In the genomic region with DNA sequence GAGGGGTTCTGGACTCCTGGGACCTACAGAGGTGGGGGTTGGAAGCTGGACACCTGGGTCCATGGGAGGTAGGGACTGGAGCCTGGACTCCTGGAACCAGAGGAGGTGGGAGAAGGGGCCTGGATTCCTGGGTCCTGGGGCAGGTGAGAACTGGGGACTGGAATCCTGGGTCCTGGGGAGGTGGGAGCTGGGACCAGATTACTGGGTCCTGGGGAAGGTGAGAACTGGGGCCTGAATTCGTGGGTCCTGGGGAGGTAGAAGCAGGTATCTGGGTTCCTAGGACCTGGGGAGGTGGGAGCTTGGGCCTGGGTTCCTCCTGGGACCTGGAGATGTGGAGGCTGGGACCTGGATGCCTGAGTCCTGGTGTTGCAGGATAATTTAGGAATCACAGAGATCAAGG, we compare ENCODE assay signal across 25 cellular contexts. TPM values are rescaled to one million over a fixed set of nuclear protein-coding genes. Genes with fewer than 3 reads are reported as not detected.
DNase-seq lines count a peak whose midpoint lies in the region; ATAC-seq, FAIRE-seq and TF ChIP-seq lines count a peak whose summit lies in the region.
"Had no signal": no experiment of that assay in that cellular context is flagged by ENCODE, and none has a peak within 500 bp of the region (broad histone marks: within the 10 kb centered on the region; RNA-seq: fewer than 3 reads in every experiment).

No MANE protein-coding gene starts in this region.

- no peak overlapping the region for H4K12ac ChIP-seq in trophoblast cell (ENCODE audit: low read depth, low read length)

- H3K36me3 ChIP-seq in GM23338 (ENCODE audit: insufficient read depth): no peaks in the 10 kb centered on the region
- no peaks in the 10 kb centered on the region for H3K36me3 ChIP-seq in H1 (ENCODE audit: control insufficient read depth in 2 of 4, insufficient read depth in 4 of 4, low read length in 3 of 4)
- no peaks in the 10 kb centered on the region for H3K36me3 ChIP-seq in trophoblast cell (ENCODE audit: control insufficient read depth in 1 of 2, insufficient read depth in 2 of 2, low read length in 2 of 2)
- H3K36me3 ChIP-seq: BLaER1 had no signal

- H3K9me3 ChIP-seq in H1 (ENCODE audit: insufficient read depth in 2 of 2, low read depth in 1 of 2, low read length in 1 of 2) (peaks cover 3 to 5% of the 10 kb centered on the region in 2 experiments; a peak in 2 of 4 replicates), trophoblast cell (ENCODE audit: insufficient read depth, low read depth, low read length) (peaks cover 10% of the 10 kb centered on the region)

- H3K27me3 ChIP-seq in GM23338 (ENCODE audit: insufficient read depth): no peaks in the 10 kb centered on the region
- peaks cover 0 to 1% (median 0%) of the 10 kb centered on the region in 4 experiments; a peak in 1 of 7 replicates for H3K27me3 ChIP-seq in H1 (replicated peaks in 1 of 4; ENCODE audit: control insufficient read depth in 3 of 4, extremely low read depth in 1 of 4, insufficient read depth in 3 of 4, low read length in 3 of 4)
- H3K27me3 ChIP-seq in trophoblast cell (ENCODE audit: insufficient read depth, low read length): no peaks in the 10 kb centered on the region
- H3K27me3 ChIP-seq: BLaER1 had no signal

- no peaks in the 10 kb centered on the region for H3K79me1 ChIP-seq in H1 (ENCODE audit: low read depth, low read length)
- no peaks in the 10 kb centered on the region for H3K79me1 ChIP-seq in trophoblast cell (ENCODE audit: low read length)

- no peak overlapping the region for H3K4ac ChIP-seq in H1 (replicated peaks; ENCODE audit: insufficient read length, low read depth, low read length)
- no peak overlapping the region for H3K4ac ChIP-seq in trophoblast cell (ENCODE audit: low read depth, low read length)

- TF ChIP-seq CTCF in GM23338 (conservative IDR thresholded peaks at IDR 0.05; ENCODE audit: low read depth in 2 of 2) (no peak), activated B cell treated with CpG ODN at 0.5 μM for 24 hours (IDR thresholded peaks at IDR 0.05) (no peak), H1 (IDR thresholded peaks at IDR 0.05; ENCODE audit: control extremely low read depth in 1 of 3, insufficient read depth in 1 of 3, low read depth in 1 of 3, low read length in 3 of 3) (no peak)

- H4K8ac ChIP-seq in H1 (ENCODE audit: extremely low read depth, insufficient read depth, low read length) (no peak overlapping the region), trophoblast cell (ENCODE audit: low read depth, low read length) (no peak overlapping the region)

- H3K9ac ChIP-seq in H1 (replicated peaks in 1 of 4; ENCODE audit: extremely low read depth in 1 of 4, low read depth in 3 of 4, low read length in 3 of 4): no peak overlapping the region
- H3K9ac ChIP-seq in trophoblast cell (ENCODE audit: low read length): no peak overlapping the region
- H3K9ac ChIP-seq: BLaER1 had no signal

- H3K4me2 ChIP-seq in GM23338: no peak overlapping the region
- no peak overlapping the region; a peak in 1 of 4 replicates for H3K4me2 ChIP-seq in H1 (ENCODE audit: insufficient read depth in 1 of 2, low read depth in 2 of 2, low read length in 2 of 2)
- H3K4me2 ChIP-seq in trophoblast cell (ENCODE audit: low read length): no peak overlapping the region

- H3K4me3 Mint-ChIP-seq in GM23338 (no peak overlapping the region), activated B cell treated with CpG ODN at 0.5 μM for 24 hours (no peak overlapping the region)
- H3K4me3 Mint-ChIP-seq: CD4-positive, CD25-positive, alpha-beta regulatory T cell; CD8-positive, alpha-beta T cell; H9 had no signal

- H3K36me3 Mint-ChIP-seq in GM23338 (ENCODE audit: low read depth): peaks cover 29% of the 10 kb centered on the region
- peaks cover 4% of the 10 kb centered on the region for H3K36me3 Mint-ChIP-seq in activated B cell treated with CpG ODN at 0.5 μM for 24 hours (ENCODE audit: low read depth)
- H3K36me3 Mint-ChIP-seq: CD4-positive, CD25-positive, alpha-beta regulatory T cell had no signal

- ATAC-seq in GM23338 (no peak), activated B cell treated with CpG ODN at 0.5 μM for 24 hours (ENCODE audit: low read depth) (no peak), GM21529 (IDR thresholded peaks at IDR 0.05; ENCODE audit: unreplicated experiment) (no peak)
- ATAC-seq: CD8-positive, alpha-beta T cell; HCT116 had no signal

- CTCF ChIA-PET in activated B cell treated with CpG ODN at 0.5 μM for 24 hours (lab: Charles Lee) (interaction anchor here (0.6 kb wide), 1 partner anchor 890 kb away, joined by 3 read pairs; no protein-coding TSS in a partner anchor), H1 (lab: Charles Lee; ENCODE audit: partially characterized antibody) (no interaction called here)

- no peak overlapping the region for H2BK120ac ChIP-seq in H1 (replicated peaks; ENCODE audit: low read depth, low read length)
- H2BK120ac ChIP-seq in trophoblast cell (ENCODE audit: insufficient read depth, low read length, poor library complexity): no peak overlapping the region

- H3K4me1 ChIP-seq in GM23338 (ENCODE audit: insufficient read depth) (no peaks in the 10 kb centered on the region), H1 (replicated peaks in 1 of 4; ENCODE audit: control insufficient read depth in 3 of 4, insufficient read depth in 4 of 4, low read length in 3 of 4) (peaks cover 0 to 3% (median under 1%) of the 10 kb centered on the region in 4 experiments; a peak in 1 of 7 replicates), trophoblast cell (ENCODE audit: control insufficient read depth in 1 of 2, insufficient read depth in 2 of 2, low read length in 2 of 2) (no peaks in the 10 kb centered on the region)
- H3K4me1 ChIP-seq: Caco-2 had no signal

- no peaks in the 10 kb centered on the region for H3K23me2 ChIP-seq in H1 (ENCODE audit: low read depth, low read length)

- H3K27ac ChIP-seq in GM23338 (ENCODE audit: low read depth) (no peak overlapping the region), H1 (ENCODE audit: low read depth, low read length) (no peak overlapping the region), trophoblast cell (ENCODE audit: low read depth, low read length) (no peak overlapping the region)
- H3K27ac ChIP-seq: 22Rv1, BLaER1, C4-2B had no signal

- H2BK12ac ChIP-seq in H1 (ENCODE audit: low read depth, low read length) (no peak overlapping the region), trophoblast cell (ENCODE audit: low read length) (peak overlapping the region; percentile 33)

- no peak for DNase-seq in GM23338 (ENCODE audit: low spot score)
- no peak for DNase-seq in activated B cell treated with CpG ODN at 0.5 μM for 24 hours
- no peak for DNase-seq in H1 (ENCODE audit: low read depth in 1 of 2, low spot score in 2 of 2)
- no peak for DNase-seq in trophoblast cell
- no peak for DNase-seq in T-helper 1 cell
- no peak for DNase-seq in NCI-H2107 treated with DMSO at 0.1 percent for 48 hours (lab: John Stamatoyannopoulos, UW; ENCODE audit: unreplicated experiment)
- no peak for DNase-seq in NCI-H226
- DNase-seq: Caco-2; CD4-positive, CD25-positive, alpha-beta regulatory T cell; CD8-positive, alpha-beta T cell; DMS153; DND-41; H9 had no signal

- H3K56ac ChIP-seq in H1 (replicated peaks; ENCODE audit: insufficient read length, low read depth, low read length): no peak overlapping the region

- H3K9me3 Mint-ChIP-seq in GM23338 (peaks cover 41% of the 10 kb centered on the region), activated B cell treated with CpG ODN at 0.5 μM for 24 hours (peaks cover 3% of the 10 kb centered on the region)

- H2BK5ac ChIP-seq in H1 (ENCODE audit: low read depth, low read length) (no peak overlapping the region), trophoblast cell (ENCODE audit: low read depth, low read length, poor library complexity) (no peak overlapping the region)

- no peak overlapping the region for H4K91ac ChIP-seq in H1 (replicated peaks; ENCODE audit: insufficient read length, low read length)
- H4K91ac ChIP-seq in trophoblast cell (ENCODE audit: low read depth, low read length): peak overlapping the region; percentile 18

- peak overlapping the region; percentile 32 for H3K18ac ChIP-seq in H1 (ENCODE audit: extremely low read depth, low read length)
- no peak overlapping the region for H3K18ac ChIP-seq in trophoblast cell (ENCODE audit: low read length)

- H2BK15ac ChIP-seq in H1 (ENCODE audit: low read length): no peak overlapping the region

- no peak for FAIRE-seq in H1 (lab: Jason Lieb, UNC)
- FAIRE-seq: A204.1, G401.6, GM12892, GM19239 had no signal

- H3K14ac ChIP-seq in H1 (ENCODE audit: insufficient read length) (no peak overlapping the region), trophoblast cell (ENCODE audit: low read length) (no peak overlapping the region)

- H3K23ac ChIP-seq in H1 (ENCODE audit: insufficient read length) (no peak overlapping the region), trophoblast cell (ENCODE audit: low read length) (no peak overlapping the region)

- 0 out of 2 replicates have a peak overlapping the region, but pooled peaks have one; percentile 37 for H3K27ac Mint-ChIP-seq in GM23338
- H3K27ac Mint-ChIP-seq in activated B cell treated with CpG ODN at 0.5 μM for 24 hours: peak overlapping the region; percentile 69
- H3K27ac Mint-ChIP-seq: B cell; CD8-positive, alpha-beta T cell had no signal

- 86% methylated on average over 1 of the region's 1 CpG; no CpG with 5 or more reads in 1 of the 2 experiments for WGBS in H1 (ENCODE audit: extremely low coverage in 1 of 2, insufficient coverage in 1 of 2, insufficient read length in 1 of 2, insufficient replicate concordance in 2 of 2, low coverage in 1 of 2, low lambda C conversion rate in 2 of 2, missing lambda C conversion rate in 1 of 2), 2 experiments
- no CpG with 5 or more reads among the region's 1 CpG for WGBS in trophoblast cell (ENCODE audit: extremely low coverage, insufficient coverage, insufficient read length)

- no peak overlapping the region for H2BK20ac ChIP-seq in H1 (ENCODE audit: low read length)

- H3K79me2 ChIP-seq in GM23338 (replicated peaks; ENCODE audit: insufficient read depth) (no peaks in the 10 kb centered on the region), H1 (ENCODE audit: control insufficient read depth in 1 of 2, insufficient read depth in 2 of 2, low read length in 2 of 2) (no peaks in the 10 kb centered on the region), trophoblast cell (ENCODE audit: control insufficient read depth, insufficient read depth, low read length, poor library complexity) (no peaks in the 10 kb centered on the region)

- no peak overlapping the region for H2AFZ ChIP-seq in GM23338
- no peak overlapping the region for H2AFZ ChIP-seq in H1 (ENCODE audit: low read length)
- no peak overlapping the region for H2AFZ ChIP-seq in trophoblast cell (ENCODE audit: insufficient read depth, low read length, poor library complexity)

- peaks cover 11% of the 10 kb centered on the region for H3K4me1 Mint-ChIP-seq in GM23338
- peaks cover 19% of the 10 kb centered on the region for H3K4me1 Mint-ChIP-seq in activated B cell treated with CpG ODN at 0.5 μM for 24 hours

- POLR2A ChIA-PET in activated B cell treated with CpG ODN at 0.5 μM for 24 hours (lab: Charles Lee): interaction anchor here (0.6 to 1.3 kb wide), 2 partner anchors 12 to 36 kb away, joined by 4 to 10 read pairs; no protein-coding TSS in a partner anchor
- POLR2A ChIA-PET in H1 (lab: Charles Lee; ENCODE audit: partially characterized antibody): no interaction called here

- H4K5ac ChIP-seq in H1 (ENCODE audit: insufficient read length, low read depth, low read length): no peak overlapping the region

- H3K9me2 ChIP-seq in GM23338 (ENCODE audit: insufficient read depth): no peaks in the 10 kb centered on the region

- no peak for TF ChIP-seq EP300 in H1 (IDR thresholded peaks at IDR 0.05; ENCODE audit: borderline replicate concordance in 1 of 2, low read depth in 2 of 2, low read length in 2 of 2)

- H3K27me3 Mint-ChIP-seq in GM23338 (ENCODE audit: insufficient read depth, low read depth, poor library complexity) (peaks cover 20% of the 10 kb centered on the region), activated B cell treated with CpG ODN at 0.5 μM for 24 hours (peaks cover 8% of the 10 kb centered on the region)

- no peaks in the 10 kb centered on the region for H3F3A ChIP-seq in GM23338 (replicated peaks; ENCODE audit: low read depth)

- intact Hi-C loops in activated B cell treated with CpG ODN at 0.5 μM for 24 hours (cut with micrococcal nuclease): loop anchor here (2.0 kb wide), 1 partner anchor 13 kb away; no protein-coding TSS in a partner anchor

- H4K20me1 ChIP-seq in GM23338 (replicated peaks; ENCODE audit: insufficient read depth) (no peaks in the 10 kb centered on the region), H1 (replicated peaks in 1 of 2; ENCODE audit: control insufficient read depth in 1 of 2, insufficient read depth in 2 of 2, low read length in 2 of 2) (no peaks in the 10 kb centered on the region)
- H4K20me1 ChIP-seq: BLaER1 had no signal

- no peak for TF ChIP-seq POLR2A in H1 (IDR thresholded peaks at IDR 0.05; ENCODE audit: control extremely low read depth in 1 of 2, low read depth in 2 of 2, low read length in 2 of 2)

- no peak overlapping the region for H3K4me3 ChIP-seq in GM23338
- no peak overlapping the region for H3K4me3 ChIP-seq in H1 (ENCODE audit: extremely low read depth in 1 of 4, insufficient read depth in 2 of 4, low read depth in 3 of 4, low read length in 4 of 4)
- no peak overlapping the region for H3K4me3 ChIP-seq in trophoblast cell (ENCODE audit: low read depth, low read length)
- H3K4me3 ChIP-seq: BLaER1 had no signal

- H2AK5ac ChIP-seq in H1 (ENCODE audit: low read depth, low read length) (no peak overlapping the region), trophoblast cell (ENCODE audit: low read length) (no peak overlapping the region)

- TF ChIP-seq RAD21 in H1 (IDR thresholded peaks at IDR 0.05 in 1 of 2, conservative IDR thresholded peaks at IDR 0.05 in 1 of 2; ENCODE audit: low read depth in 2 of 2, low read length in 2 of 2): no peak

RNA-seq across cellular contexts. Expression of a gene that starts 0.7 kb away (rescaled TPM):
- total RNA-seq in GM23338 (2014; rRNA removed; shearing (Covaris generic)): not detected in 2 replicates
- polyA plus RNA-seq in GM23338 (2016; fragmentation: Nextera tagmentation; extraction: Ambion mirVana): not detected in 2 replicates
- 1.3 and 2.0 TPM in 2 replicates for total RNA-seq in activated B cell treated with CpG ODN at 0.5 μM for 24 hours
- not detected in 2 replicates for total RNA-seq in H1 (2021; fragmentation: NEBNext Ultra II Directional; extraction: Animal tissue kit (Norgen Biotek cat#: 25700))
- not detected in 2 replicates for polyA plus RNA-seq in H1 (2011; rRNA removed)
- not detected for polyA plus RNA-seq in H1 (2011; cell fraction: cytosol; rRNA removed)
- polyA plus RNA-seq in H1 (2011; cell fraction: nucleus; rRNA removed): not detected
- not detected in 4 replicates for polyA plus RNA-seq in H1 (2012, experiment 1 of 2)
- polyA plus RNA-seq in H1 (2012, experiment 2 of 2): not detected
- not detected for polyA plus RNA-seq in H1 (2013, experiment 1 of 2)
- polyA plus RNA-seq in H1 (2013, experiment 2 of 2): not detected
- polyA minus RNA-seq in H1 (2011; rRNA and poly(A)+ RNA removed): 0.09 TPM in 1 of 2 replicates, not detected in the other
- not detected for polyA minus RNA-seq in H1 (2011; cell fraction: cytosol; rRNA and poly(A)+ RNA removed)
- not detected for polyA minus RNA-seq in H1 (2011; cell fraction: nucleus; rRNA and poly(A)+ RNA removed)
- polyA plus RNA-seq in trophoblast cell (2013): not detected in 2 replicates
- total RNA-seq: Caco-2; CD4-positive, CD25-positive, alpha-beta regulatory T cell; CD8-positive, alpha-beta T cell; H4; H9 had no signal
- polyA plus RNA-seq: AG04450 had no signal

RNA-seq across cellular contexts. Expression of a gene that starts 16.4 kb away (rescaled TPM):
- 0.35 TPM in 1 of 2 replicates, not detected in the other for total RNA-seq in GM23338 (2014; rRNA removed; shearing (Covaris generic))
- polyA plus RNA-seq in GM23338 (2016; fragmentation: Nextera tagmentation; extraction: Ambion mirVana) (not detected in 2 replicates), H1 (2011; rRNA removed) (0.03 and 0.05 TPM in 2 replicates)
- 0.11 and 0.24 TPM in 2 replicates for total RNA-seq in activated B cell treated with CpG ODN at 0.5 μM for 24 hours
- total RNA-seq in H1 (2021; fragmentation: NEBNext Ultra II Directional; extraction: Animal tissue kit (Norgen Biotek cat#: 25700)): 0.22 TPM in 1 of 2 replicates, not detected in the other
- 0.05 TPM for polyA plus RNA-seq in H1 (2011; cell fraction: cytosol; rRNA removed)
- polyA plus RNA-seq in H1 (2011; cell fraction: nucleus; rRNA removed): 0.04 TPM
- 0.05 to 0.16 TPM (median 0.15 TPM) in 3 of 4 replicates, not detected in the other for polyA plus RNA-seq in H1 (2012, experiment 1 of 2)
- not detected for polyA plus RNA-seq in H1 (2012, experiment 2 of 2)
- polyA plus RNA-seq in H1 (2013, experiment 1 of 2): 0.10 TPM
- 0.07 TPM for polyA plus RNA-seq in H1 (2013, experiment 2 of 2)
- 0.12 TPM in 1 of 2 replicates, not detected in the other for polyA minus RNA-seq in H1 (2011; rRNA and poly(A)+ RNA removed)
- not detected for polyA minus RNA-seq in H1 (2011; cell fraction: cytosol; rRNA and poly(A)+ RNA removed)
- not detected for polyA minus RNA-seq in H1 (2011; cell fraction: nucleus; rRNA and poly(A)+ RNA removed)
- not detected in 2 replicates for polyA plus RNA-seq in trophoblast cell (2013)
- total RNA-seq: B cell; Caco-2; CD4-positive, CD25-positive, alpha-beta regulatory T cell; CD8-positive, alpha-beta T cell; H9 had no signal
- polyA plus RNA-seq: AG04450; CD4-positive, CD25-positive, alpha-beta regulatory T cell had no signal

RNA-seq across cellular contexts. Expression of a gene that starts 31.8 kb away (rescaled TPM):
- 0.23 and 0.52 TPM in 2 replicates for total RNA-seq in GM23338 (2014; rRNA removed; shearing (Covaris generic))
- 0.65 and 0.70 TPM in 2 replicates for polyA plus RNA-seq in GM23338 (2016; fragmentation: Nextera tagmentation; extraction: Ambion mirVana)
- 0.55 and 0.78 TPM in 2 replicates for total RNA-seq in activated B cell treated with CpG ODN at 0.5 μM for 24 hours
- total RNA-seq in H1 (2021; fragmentation: NEBNext Ultra II Directional; extraction: Animal tissue kit (Norgen Biotek cat#: 25700)): 0.35 and 1.0 TPM in 2 replicates
- polyA plus RNA-seq in H1 (2011; rRNA removed): 2.9 and 3.2 TPM in 2 replicates
- 2.8 TPM for polyA plus RNA-seq in H1 (2011; cell fraction: cytosol; rRNA removed)
- 2.7 TPM for polyA plus RNA-seq in H1 (2011; cell fraction: nucleus; rRNA removed)
- 0.69 to 1.7 TPM (median 1.1 TPM) in 4 replicates for polyA plus RNA-seq in H1 (2012, experiment 1 of 2)
- 1.3 TPM for polyA plus RNA-seq in H1 (2012, experiment 2 of 2)
- polyA plus RNA-seq in H1 (2013, experiment 1 of 2): 0.69 TPM
- 0.66 TPM for polyA plus RNA-seq in H1 (2013, experiment 2 of 2)
- not detected in 2 replicates for polyA minus RNA-seq in H1 (2011; rRNA and poly(A)+ RNA removed)
- polyA minus RNA-seq in H1 (2011; cell fraction: cytosol; rRNA and poly(A)+ RNA removed): not detected
- polyA minus RNA-seq in H1 (2011; cell fraction: nucleus; rRNA and poly(A)+ RNA removed): not detected
- polyA plus RNA-seq in trophoblast cell (2013): not detected in 2 replicates
- total RNA-seq: B cell; Caco-2; CD4-positive, CD25-positive, alpha-beta regulatory T cell; CD8-positive, alpha-beta T cell; H4; H9 had no signal
- polyA plus RNA-seq: AG04450; CD4-positive, CD25-positive, alpha-beta regulatory T cell had no signal
